In genomic region chr22:43988960-43989359, GRCh38 we compare ENCODE assay signal across 31 cellular contexts.
"Had no signal": no experiment of that assay in that cellular context is flagged by ENCODE, and none has a peak within 500 bp of the region (broad histone marks: within the 10 kb centered on the region; RNA-seq: fewer than 3 reads in every experiment).

No MANE protein-coding gene starts in this region.

- H3K9me3 Mint-ChIP-seq: naive thymus-derived CD4-positive, alpha-beta T cell; natural killer cell; nephron; neural progenitor cell; stimulated activated memory B cell treated with anti-CD40 and anti-IgM and Interleukin-4, amounts not matched to agents 10 μg/mL and 1 μg/mL and 100 μg/mL, for 72 hours; stimulated activated naive CD8-positive, alpha-beta T cell treated with anti-CD3 and anti-CD28 coated beads, Interleukin-15, amount 100 ng/mL, for 72 hours; type B pancreatic cell had no signal

- H3K9me3 ChIP-seq: ovary, right lobe of liver, spleen, suprapubic skin, testis, tibial artery, transverse colon, vagina had no signal

- H3K4me1 ChIP-seq: neural progenitor cell, testis, vagina had no signal

- DNase-seq: naive thymus-derived CD4-positive, alpha-beta T cell; natural killer cell; occipital lobe; ovary; retina; right cardiac atrium; right lobe of liver; spleen; stimulated activated CD4-positive, alpha-beta T cell treated with anti-CD3 and anti-CD28 coated beads, Interleukin-12 subunit alpha, Interleukin-12 subunit beta, amount 100 ng/mL, for 4 hours; stimulated activated CD4-positive, alpha-beta T cell treated with anti-CD3 and anti-CD28 coated beads, Interleukin-1b, Interleukin-23, amount 100 ng/mL, for 48 hours; stimulated activated CD4-positive, alpha-beta T cell treated with anti-CD3 and anti-CD28 coated beads, Interleukin-4, amount 100 ng/mL, for 1 hour; stimulated activated CD4-positive, alpha-beta T cell treated with anti-CD3 and anti-CD28 coated beads, Interleukin-4, amount 100 ng/mL, for 4 hours; stimulated activated CD8-positive, alpha-beta memory T cell treated with anti-CD3 and anti-CD28 coated beads, Interleukin-4, amount 100 ng/mL, for 48 hours; stimulated activated naive CD4-positive, alpha-beta T cell; stimulated activated naive CD8-positive, alpha-beta T cell treated with anti-CD3 and anti-CD28 coated beads, Interleukin-15, amount 100 ng/mL, for 72 hours; stimulated activated naive CD8-positive, alpha-beta T cell treated with anti-CD3 and anti-CD28 coated beads, Interleukin-15, Interleukin-2, amounts not matched to agents 100 U/mL and 50 U/mL, for 24 hours; substantia nigra; testis; transverse colon had no signal

- H3K27me3 Mint-ChIP-seq: naive thymus-derived CD4-positive, alpha-beta T cell; progenitor cell of endocrine pancreas; stimulated activated memory B cell treated with anti-CD40 and anti-IgM and Interleukin-4, amounts not matched to agents 10 μg/mL and 1 μg/mL and 100 μg/mL, for 72 hours; stimulated activated naive CD8-positive, alpha-beta T cell treated with anti-CD3 and anti-CD28 coated beads, Interleukin-15, amount 100 ng/mL, for 72 hours; type B pancreatic cell had no signal

- FAIRE-seq: urothelium cell line had no signal

- H3K4me3 ChIP-seq: neural progenitor cell, ovary, right lobe of liver, skin epidermis, smooth muscle cell, spleen, suprapubic skin, testis, tibial artery, transverse colon, vagina had no signal

- H3K4me3 Mint-ChIP-seq: naive thymus-derived CD4-positive, alpha-beta T cell; natural killer cell; nephron; neural progenitor cell; stimulated activated memory B cell treated with anti-CD40 and anti-IgM and Interleukin-4, amounts not matched to agents 10 μg/mL and 1 μg/mL and 100 μg/mL, for 72 hours; stimulated activated naive CD8-positive, alpha-beta T cell treated with anti-CD3 and anti-CD28 coated beads, Interleukin-15, amount 100 ng/mL, for 72 hours; type B pancreatic cell had no signal

- H3K36me3 ChIP-seq: ovary had no signal

- H3K27ac ChIP-seq: neural progenitor cell, ovary, parathyroid adenoma, right lobe of liver, skin epidermis, spleen, suprapubic skin, testis, tibial artery, transverse colon, vagina had no signal

- H3K27ac Mint-ChIP-seq: naive thymus-derived CD4-positive, alpha-beta T cell; natural killer cell; neural progenitor cell; progenitor cell of endocrine pancreas; stimulated activated memory B cell treated with anti-CD40 and anti-IgM and Interleukin-4, amounts not matched to agents 10 μg/mL and 1 μg/mL and 100 μg/mL, for 72 hours; type B pancreatic cell had no signal

- H3K27me3 ChIP-seq: neural progenitor cell, ovary, right lobe of liver, spleen, suprapubic skin, testis, tibial artery, transverse colon, vagina had no signal

- ATAC-seq: naive thymus-derived CD4-positive, alpha-beta T cell; natural killer cell; right cardiac atrium; right lobe of liver; stimulated activated memory B cell treated with anti-CD40 and anti-IgM and Interleukin-4, amounts not matched to agents 10 μg/mL and 1 μg/mL and 100 μg/mL, for 72 hours; stimulated activated naive CD8-positive, alpha-beta T cell treated with anti-CD3 and anti-CD28 coated beads, Interleukin-15, amount 100 ng/mL, for 72 hours; stimulated activated naive CD8-positive, alpha-beta T cell treated with anti-CD3 and anti-CD28 coated beads, Interleukin-15, Interleukin-2, amounts not matched to agents 100 U/mL and 50 U/mL, for 24 hours had no signal
